Comparison of ENCODE assay signal across 8 cellular contexts in genomic region chr1:154627247-154628121, GRCh38. TPM values are rescaled to one million over a fixed set of nuclear protein-coding genes. Genes with fewer than 3 reads are reported as not detected.
DNase-seq lines count a peak whose midpoint lies in the region; ATAC-seq, FAIRE-seq and TF ChIP-seq lines count a peak whose summit lies in the region.

No MANE protein-coding gene starts in this region.

- H3K27me3 Mint-ChIP-seq in activated CD4-positive, alpha-beta T cell treated with anti-CD3 and anti-CD28 coated beads for 36 hours, result peaks cover 1% of the 10 kb centered on the region
- H3K27me3 Mint-ChIP-seq in chondrocyte (ENCODE audit: low read depth), result peaks cover 11% of the 10 kb centered on the region

- ATAC-seq in HG03280 (IDR thresholded peaks at IDR 0.05; ENCODE audit: unreplicated experiment) (peak; percentile 58), GM21737 (IDR thresholded peaks at IDR 0.05; ENCODE audit: unreplicated experiment) (no peak)
- ATAC-seq in activated CD4-positive, alpha-beta T cell treated with anti-CD3 and anti-CD28 coated beads for 36 hours, result peak; percentile 74

- H3K9me3 Mint-ChIP-seq in activated CD4-positive, alpha-beta T cell treated with anti-CD3 and anti-CD28 coated beads for 36 hours (ENCODE audit: low read depth), result peaks cover 5% of the 10 kb centered on the region
- H3K9me3 Mint-ChIP-seq in chondrocyte (ENCODE audit: low read depth), result peaks cover 6% of the 10 kb centered on the region

- DNase-seq in GM18507 (ENCODE audit: extremely low spot score, insufficient read length, low read depth) (peak; percentile 69), NCI-H510A (lab: John Stamatoyannopoulos, UW) (peak; percentile 62), chondrocyte (ENCODE audit: low spot score) (no peak), kidney glomerular epithelial cell (lab: John Stamatoyannopoulos, UW) (peak; percentile 91)
- DNase-seq in activated CD4-positive, alpha-beta T cell treated with anti-CD3 and anti-CD28 coated beads for 36 hours, result peak; percentile 96
- peak; percentile 70 to 92 for DNase-seq in stimulated activated CD4-positive, alpha-beta T cell treated with anti-CD3 and anti-CD28 coated beads, Interleukin-15, amount 100 ng/mL, for 1 hour (ENCODE audit: low read depth in 1 of 2, low spot score in 1 of 2)

- intact Hi-C loops in activated CD4-positive, alpha-beta T cell treated with anti-CD3 and anti-CD28 coated beads for 36 hours (cut with DNase I, micrococcal nuclease), result loop anchor here (1.0 to 5.0 kb wide), 5 partner anchors 18 to 510 kb away; partner anchors contain the start of gene SLC50A1 (in 1 of the 2)

- H3K4me1 Mint-ChIP-seq in activated CD4-positive, alpha-beta T cell treated with anti-CD3 and anti-CD28 coated beads for 36 hours, result peaks cover 47% of the 10 kb centered on the region
- H3K4me1 Mint-ChIP-seq in chondrocyte (ENCODE audit: low read depth), result peaks cover 41% of the 10 kb centered on the region

- FAIRE-seq in GM18507 (lab: Jason Lieb, UNC), result peak; percentile 94

- H3K36me3 Mint-ChIP-seq in activated CD4-positive, alpha-beta T cell treated with anti-CD3 and anti-CD28 coated beads for 36 hours (ENCODE audit: low read depth), result peaks cover 34% of the 10 kb centered on the region
- no peaks in the 10 kb centered on the region for H3K36me3 Mint-ChIP-seq in chondrocyte (ENCODE audit: low read depth)

- POLR2A ChIA-PET in activated CD4-positive, alpha-beta T cell treated with anti-CD3 and anti-CD28 coated beads for 36 hours (lab: Charles Lee), result interaction anchor here (0.7 to 1.4 kb wide), 4 partner anchors 16 to 32 kb away, joined by 3 to 5 read pairs (median 3); no protein-coding TSS in a partner anchor

- CTCF ChIA-PET in activated CD4-positive, alpha-beta T cell treated with anti-CD3 and anti-CD28 coated beads for 36 hours (lab: Charles Lee), result interaction anchor here (0.6 to 4.3 kb wide), 9 partner anchors 9 to 572 kb away, joined by 3 to 18 read pairs (median 4); no protein-coding TSS in a partner anchor

- peak; percentile 35 for TF ChIP-seq CTCF in chondrocyte (IDR thresholded peaks at IDR 0.05)

- peak overlapping the region; percentile 99 for H3K4me3 Mint-ChIP-seq in activated CD4-positive, alpha-beta T cell treated with anti-CD3 and anti-CD28 coated beads for 36 hours
- peak overlapping the region; percentile 96 for H3K4me3 Mint-ChIP-seq in chondrocyte (ENCODE audit: unreplicated experiment)

- H3K27ac Mint-ChIP-seq in activated CD4-positive, alpha-beta T cell treated with anti-CD3 and anti-CD28 coated beads for 36 hours, result peak overlapping the region; percentile 100
- H3K27ac Mint-ChIP-seq in chondrocyte (ENCODE audit: unreplicated experiment), result peak overlapping the region; percentile 100

RNA-seq across cellular contexts. Expression of gene ADAR, which starts 19.5 kb away (rescaled TPM):
- total RNA-seq in activated CD4-positive, alpha-beta T cell treated with anti-CD3 and anti-CD28 coated beads for 36 hours, result 100 to 1,000 TPM; 310 to 332 TPM
- 125 to 169 TPM (median 125 TPM) in 3 replicates for total RNA-seq in chondrocyte

RNA-seq across cellular contexts. Expression of gene CHRNB2, which starts 59.9 kb away (rescaled TPM):
- total RNA-seq in activated CD4-positive, alpha-beta T cell treated with anti-CD3 and anti-CD28 coated beads for 36 hours, result under 1 TPM in 1 of 2 experiments, not detected in 1; 0.07 TPM
- total RNA-seq in chondrocyte, result not detected in 3 replicates
